Comparison of ENCODE assay signal across 24 cellular contexts in the genomic region with DNA sequence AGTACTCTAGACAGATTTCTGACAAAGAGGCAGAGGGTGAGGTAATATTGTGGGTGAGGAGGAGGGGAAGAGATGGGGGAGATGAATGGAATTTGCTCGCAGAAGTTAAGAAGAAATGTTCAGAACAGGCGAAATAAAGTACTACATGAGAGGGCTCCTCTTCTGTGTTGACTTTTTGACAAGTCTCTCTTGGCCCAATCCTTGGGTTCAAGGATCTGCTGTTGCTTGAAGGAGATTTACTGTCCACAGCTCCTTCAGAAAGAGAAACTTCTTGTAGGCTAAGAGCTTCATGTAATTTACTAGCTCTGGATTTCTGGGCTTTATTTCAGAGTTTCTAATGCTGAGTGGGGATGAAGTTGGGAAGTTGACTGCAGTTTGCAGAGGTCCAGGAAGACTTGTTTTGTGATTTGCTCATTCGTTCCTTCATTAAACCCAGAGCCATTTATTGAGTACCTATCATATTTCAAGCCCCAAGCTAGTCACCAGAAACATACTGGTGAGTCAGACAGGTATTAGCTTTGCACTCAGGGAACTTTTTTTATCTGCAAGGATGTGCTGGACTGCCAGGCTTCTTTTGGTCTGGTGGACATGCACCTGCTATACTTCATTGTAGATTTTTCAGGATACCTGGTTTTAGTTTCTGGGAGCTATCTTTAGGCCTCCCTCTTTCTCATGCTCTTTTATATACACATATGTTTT.
DNase-seq lines count a peak whose midpoint lies in the region; ATAC-seq and TF ChIP-seq lines count a peak whose summit lies in the region.
"Had no signal": no experiment of that assay in that cellular context is flagged by ENCODE, and none has a peak within 500 bp of the region (broad histone marks: within the 10 kb centered on the region; RNA-seq: fewer than 3 reads in every experiment).

No MANE protein-coding gene starts in this region.

- no peak for TF ChIP-seq CTCF in RWPE2 (IDR thresholded peaks at IDR 0.05; ENCODE audit: poor library complexity, severe bottlenecking)
- no peak for TF ChIP-seq CTCF in esophagus muscularis mucosa (IDR thresholded peaks at IDR 0.05)
- no peak for TF ChIP-seq CTCF in Caco-2 (IDR thresholded peaks at IDR 0.05; ENCODE audit: insufficient read depth in 1 of 2, low read depth in 1 of 2, low read length in 1 of 2, severe bottlenecking in 1 of 2, unreplicated experiment in 1 of 2)

- POLR2A ChIA-PET in Caco-2 (lab: Charles Lee) = no interaction called here

- H3K27me3 Mint-ChIP-seq in Caco-2 (ENCODE audit: insufficient read depth, unreplicated experiment) = peaks cover 9% of the 10 kb centered on the region
- H3K27me3 Mint-ChIP-seq: B cell had no signal

- H3K4me1 ChIP-seq in RWPE2 (ENCODE audit: insufficient read depth, poor library complexity, severe bottlenecking) = no peaks in the 10 kb centered on the region
- H3K4me1 ChIP-seq in esophagus muscularis mucosa = no peaks in the 10 kb centered on the region
- no peaks in the 10 kb centered on the region for H3K4me1 ChIP-seq in Caco-2
- H3K4me1 ChIP-seq: HAP-1 had no signal

- peak; percentile 79 for ATAC-seq in RWPE2 (ENCODE audit: low read depth)
- no peak for ATAC-seq in GM21526 (IDR thresholded peaks at IDR 0.05; ENCODE audit: low FRiP score, unreplicated experiment)

- H3K9me3 ChIP-seq in RWPE2 (ENCODE audit: severe bottlenecking) (no peaks in the 10 kb centered on the region), esophagus muscularis mucosa (peaks cover 0 to 1% (median 0%) of the 10 kb centered on the region in 4 donors), Caco-2 (no peaks in the 10 kb centered on the region)
- H3K9me3 ChIP-seq: HAP-1 had no signal

- DNase-seq in NCI-H2171 treated with DMSO at 0.1 percent for 48 hours (lab: John Stamatoyannopoulos, UW) (peak; percentile 16), NCI-H2171 (lab: John Stamatoyannopoulos, UW) (no peak), RWPE2 (ENCODE audit: low spot score) (no peak), esophagus muscularis mucosa (ENCODE audit: extremely low spot score) (peak; percentile 70), GDM1 (lab: John Stamatoyannopoulos, UW) (no peak), Caco-2 (no peak)
- DNase-seq: Calu3; CD8-positive, alpha-beta memory T cell; GOT3; IMR-90; KG1; MM.1S; NCI-H1694; NCI-H2029 treated with DMSO at 0.1 percent for 48 hours; NCI-H446; NCI-H524 treated with DMSO at 0.1 percent for 48 hours; NCI-H774; PC-9; SHP77 had no signal

- H3K9me3 Mint-ChIP-seq in Caco-2 (ENCODE audit: unreplicated experiment) = no peaks in the 10 kb centered on the region
- H3K9me3 Mint-ChIP-seq: CD8-positive, alpha-beta memory T cell had no signal

- H3K36me3 Mint-ChIP-seq in Caco-2 (ENCODE audit: insufficient read depth, unreplicated experiment) = no peaks in the 10 kb centered on the region
- H3K36me3 Mint-ChIP-seq: CD8-positive, alpha-beta memory T cell had no signal

- CTCF ChIA-PET in Caco-2 (lab: Charles Lee) = no interaction called here

- TF ChIP-seq EP300 in esophagus muscularis mucosa (IDR thresholded peaks at IDR 0.05) = no peak

- H3K4me3 Mint-ChIP-seq in Caco-2 (ENCODE audit: unreplicated experiment) = no peak overlapping the region
- H3K4me3 Mint-ChIP-seq: B cell had no signal

- H3K4me1 Mint-ChIP-seq in Caco-2 (ENCODE audit: low read depth, unreplicated experiment) = no peaks in the 10 kb centered on the region
- H3K4me1 Mint-ChIP-seq: CD8-positive, alpha-beta memory T cell had no signal

- WGBS in esophagus muscularis mucosa = 93% methylated on average over 3 of the region's 3 CpGs

- no peak overlapping the region for H3K27ac Mint-ChIP-seq in Caco-2 (ENCODE audit: unreplicated experiment)
- H3K27ac Mint-ChIP-seq: B cell; CD8-positive, alpha-beta memory T cell had no signal

- H3K36me3 ChIP-seq in RWPE2 (ENCODE audit: low read depth) (no peaks in the 10 kb centered on the region), esophagus muscularis mucosa (no peaks in the 10 kb centered on the region), Caco-2 (ENCODE audit: control insufficient read depth, insufficient read depth, low read length) (no peaks in the 10 kb centered on the region)
- H3K36me3 ChIP-seq: HAP-1 had no signal

- H3K27me3 ChIP-seq in RWPE2 (ENCODE audit: insufficient read depth, poor library complexity, severe bottlenecking) = no peaks in the 10 kb centered on the region
- H3K27me3 ChIP-seq in esophagus muscularis mucosa = no peaks in the 10 kb centered on the region
- no peaks in the 10 kb centered on the region for H3K27me3 ChIP-seq in Caco-2 (replicated peaks; ENCODE audit: control insufficient read depth, insufficient read depth, low read length)

- BruUV-seq in Caco-2 (replicated peaks; lab: Mats Ljungman, UMichigan) = no TSS peak

- H3K27ac ChIP-seq in RWPE2 (ENCODE audit: poor library complexity, severe bottlenecking) = no peak overlapping the region
- no peak overlapping the region for H3K27ac ChIP-seq in esophagus muscularis mucosa (replicated peaks in 1 of 4)
- H3K27ac ChIP-seq: 22Rv1, C4-2B, PC-9 had no signal

- intact Hi-C loops in esophagus muscularis mucosa (cut with DNase I) (no loop called here), Caco-2 (cut with micrococcal nuclease; ENCODE audit: unreplicated experiment) (no loop called here)

- TF ChIP-seq POLR2A in esophagus muscularis mucosa (IDR thresholded peaks at IDR 0.05; ENCODE audit: low read depth) = no peak

- no peak overlapping the region for H3K4me3 ChIP-seq in RWPE2 (ENCODE audit: severe bottlenecking)
- no peak overlapping the region for H3K4me3 ChIP-seq in esophagus muscularis mucosa
- no peak overlapping the region for H3K4me3 ChIP-seq in Caco-2 (ENCODE audit: low read depth, low read length)
- H3K4me3 ChIP-seq: HAP-1, PC-9 had no signal

Comparison
In these comparisons a context has a peak if more than half of its experiments do, and no peak if none do; other contexts are left out.
1. DNase-seq: peak in NCI-H2171 treated with DMSO at 0.1 percent for 48 hours (single experiment) and esophagus muscularis mucosa (single experiment); none in NCI-H2171 (single experiment), RWPE2 (single experiment), GDM1 (single experiment) and Caco-2 (0 of 2).